1 cellular context compared by ENCODE assay signal in genomic region chr10:131477457-131478205, GRCh38.
TF ChIP-seq lines count a peak whose summit lies in the region.

No MANE protein-coding gene starts in this region.

TF ChIP-seq in GM23338, 12 proteins besides CTCF, POLR2A, EP300 and RAD21 (continued from another document):
- TF ChIP-seq REST (IDR thresholded peaks at IDR 0.05; ENCODE audit: unreplicated experiment): no peak
- no peak for TF ChIP-seq ZNF114 (CRISPR knock-in tag; IDR thresholded peaks at IDR 0.05)
- TF ChIP-seq ZNF331 (CRISPR knock-in tag; IDR thresholded peaks at IDR 0.05; ENCODE audit: low read depth): no peak
- no peak for TF ChIP-seq CREB1 (CRISPR knock-in tag; IDR thresholded peaks at IDR 0.05; ENCODE audit: low read depth)
- TF ChIP-seq ETS1 (IDR thresholded peaks at IDR 0.05): no peak
- TF ChIP-seq NANOG (IDR thresholded peaks at IDR 0.05; ENCODE audit: borderline replicate concordance): no peak
- TF ChIP-seq EZH2phosphoT487 (IDR thresholded peaks at IDR 0.05; ENCODE audit: unreplicated experiment): no peak
